In the genomic region with DNA sequence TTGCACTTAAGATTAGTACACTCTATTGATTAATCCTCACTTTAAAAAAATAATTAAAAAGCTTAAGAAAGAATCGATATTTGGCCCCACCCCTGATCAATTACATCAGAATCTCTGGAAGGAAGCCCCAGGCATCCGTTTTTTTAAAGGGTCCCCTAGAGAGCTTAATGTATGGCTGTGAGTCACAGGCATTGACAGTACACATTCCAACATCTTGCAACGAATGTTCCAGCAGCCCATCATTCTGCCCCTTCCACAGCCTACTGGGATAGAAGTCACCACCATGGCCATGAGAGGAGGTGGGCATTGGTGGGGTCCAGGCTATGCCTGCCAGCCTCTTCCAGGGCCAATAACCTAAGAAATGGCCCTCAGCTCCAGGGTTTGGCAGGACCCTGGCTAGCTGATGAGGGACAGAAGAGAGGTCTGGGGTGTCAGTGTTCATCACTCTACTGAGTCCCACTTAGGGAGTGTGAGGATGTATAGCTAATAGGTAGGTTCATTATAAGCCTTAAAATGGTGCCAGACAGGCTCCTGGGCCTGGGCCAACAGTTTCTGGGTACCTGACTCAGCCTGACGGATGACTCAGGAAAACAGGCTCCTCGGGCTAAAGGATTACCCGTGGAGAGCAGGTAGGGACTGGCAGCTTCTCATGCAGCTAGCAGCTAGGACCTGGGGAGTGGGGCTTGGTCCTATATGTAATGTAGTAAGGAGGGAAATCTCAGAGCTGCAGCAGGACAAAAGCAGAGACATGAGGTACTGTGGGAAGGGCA, we compare ENCODE assay signal across 12 cellular contexts. TPM values are rescaled to one million over a fixed set of nuclear protein-coding genes. Genes with fewer than 3 reads are reported as not detected.
DNase-seq lines count a peak whose midpoint lies in the region; FAIRE-seq and TF ChIP-seq lines count a peak whose summit lies in the region.
"Had no signal": no experiment of that assay in that cellular context is flagged by ENCODE, and none has a peak within 500 bp of the region (broad histone marks: within the 10 kb centered on the region; RNA-seq: fewer than 3 reads in every experiment).

No MANE protein-coding gene starts in this region.

- H3K4me2 ChIP-seq in PC-9 (peak overlapping the region; percentile 40), H1 (ENCODE audit: insufficient read depth in 1 of 2, low read depth in 2 of 2, low read length in 2 of 2) (no peak overlapping the region)
- H3K4me2 ChIP-seq: KMS-11 had no signal

- intact Hi-C loops in PC-9 (cut with micrococcal nuclease; ENCODE audit: unreplicated experiment), result loop anchor here (2.0 kb wide), 1 partner anchor 27 kb away; no protein-coding TSS in a partner anchor
- intact Hi-C loops in prostate gland (cut with DNase I), result no loop called here

- WGBS in H1 (ENCODE audit: extremely low coverage in 1 of 2, insufficient coverage in 1 of 2, insufficient read length in 1 of 2, insufficient replicate concordance in 2 of 2, low coverage in 1 of 2, low lambda C conversion rate in 2 of 2, missing lambda C conversion rate in 1 of 2), 2 experiments, result 84% methylated on average over 6 of the region's 6 CpGs; no CpG with 5 or more reads in 1 of the 2 experiments
- 54% methylated on average over 6 of the region's 6 CpGs for WGBS in prostate gland

- no peak overlapping the region for H2BK12ac ChIP-seq in H1 (ENCODE audit: low read depth, low read length)

- H3K56ac ChIP-seq in H1 (replicated peaks; ENCODE audit: insufficient read length, low read depth, low read length), result no peak overlapping the region

- no peak overlapping the region for H3K23ac ChIP-seq in H1 (ENCODE audit: insufficient read length)

- H3K4me3 ChIP-seq in PC-9 (no peak overlapping the region), H1 (ENCODE audit: extremely low read depth in 1 of 4, insufficient read depth in 2 of 4, low read depth in 3 of 4, low read length in 4 of 4) (no peak overlapping the region), prostate gland (no peak overlapping the region)

- H3K79me2 ChIP-seq in PC-9 (ENCODE audit: low read depth), result no peaks in the 10 kb centered on the region
- H3K79me2 ChIP-seq in H1 (ENCODE audit: control insufficient read depth in 1 of 2, insufficient read depth in 2 of 2, low read length in 2 of 2), result no peaks in the 10 kb centered on the region

- no peaks in the 10 kb centered on the region for H4K20me1 ChIP-seq in PC-9 (ENCODE audit: insufficient read depth)
- H4K20me1 ChIP-seq in H1 (replicated peaks in 1 of 2; ENCODE audit: control insufficient read depth in 1 of 2, insufficient read depth in 2 of 2, low read length in 2 of 2), result no peaks in the 10 kb centered on the region

- no peaks in the 10 kb centered on the region for H3F3A ChIP-seq in PC-9 (ENCODE audit: insufficient read depth, low read depth)

- 0 out of 2 replicates have a peak overlapping the region, but pooled peaks have one; percentile 53 for H2BK15ac ChIP-seq in H1 (ENCODE audit: low read length)

- no peaks in the 10 kb centered on the region for H3K79me1 ChIP-seq in H1 (ENCODE audit: low read depth, low read length)

- TF ChIP-seq RAD21 in H1 (IDR thresholded peaks at IDR 0.05 in 1 of 2, conservative IDR thresholded peaks at IDR 0.05 in 1 of 2; ENCODE audit: low read depth in 2 of 2, low read length in 2 of 2), result no peak

- CTCF ChIA-PET in PC-9 (lab: Charles Lee) (interaction anchor here (0.5 kb wide), 1 partner anchor 104 kb away, joined by 4 read pairs; no protein-coding TSS in a partner anchor), H1 (lab: Charles Lee; ENCODE audit: partially characterized antibody) (interaction anchor here (0.7 to 2.1 kb wide), 14 partner anchors 9 to 174 kb away, joined by 3 to 8 read pairs (median 4); no protein-coding TSS in a partner anchor)

- H3K4me1 ChIP-seq in PC-9 (replicated peaks; ENCODE audit: insufficient read depth), result peaks cover 16% of the 10 kb centered on the region
- H3K4me1 ChIP-seq in H1 (replicated peaks in 1 of 4; ENCODE audit: control insufficient read depth in 3 of 4, insufficient read depth in 4 of 4, low read length in 3 of 4), result no peaks in the 10 kb centered on the region
- no peaks in the 10 kb centered on the region for H3K4me1 ChIP-seq in prostate gland (replicated peaks)

- peaks cover 7% of the 10 kb centered on the region; the same call in 1 of the 2 replicates for H3K9me3 ChIP-seq in PC-9 (ENCODE audit: insufficient read depth, low read depth)
- H3K9me3 ChIP-seq in H1 (ENCODE audit: insufficient read depth in 2 of 2, low read depth in 1 of 2, low read length in 1 of 2), result peaks cover 0 to 9% of the 10 kb centered on the region in 2 experiments; a peak in 1 of 4 replicates
- no peaks in the 10 kb centered on the region for H3K9me3 ChIP-seq in prostate gland

- H2AFZ ChIP-seq in PC-9 (no peak overlapping the region), H1 (ENCODE audit: low read length) (no peak overlapping the region)

- H3K18ac ChIP-seq in H1 (ENCODE audit: extremely low read depth, low read length), result no peak overlapping the region

- no peak overlapping the region for H4K5ac ChIP-seq in H1 (ENCODE audit: insufficient read length, low read depth, low read length)

- H3K27ac ChIP-seq in PC-9, result peak overlapping the region; percentile 53
- H3K27ac ChIP-seq in H1 (ENCODE audit: low read depth, low read length), result no peak overlapping the region
- no peak overlapping the region for H3K27ac ChIP-seq in prostate gland
- H3K27ac ChIP-seq: KMS-11 had no signal

- no peak for TF ChIP-seq CTCF in PC-9 (conservative IDR thresholded peaks at IDR 0.05)
- TF ChIP-seq CTCF in H1 (IDR thresholded peaks at IDR 0.05; ENCODE audit: control extremely low read depth in 1 of 3, insufficient read depth in 1 of 3, low read depth in 1 of 3, low read length in 3 of 3), result no peak
- no peak for TF ChIP-seq CTCF in prostate gland (IDR thresholded peaks at IDR 0.05)

- H2BK20ac ChIP-seq in H1 (ENCODE audit: low read length), result no peak overlapping the region

- POLR2A ChIA-PET in PC-9 (lab: Charles Lee; ENCODE audit: unreplicated experiment), result interaction anchor here (0.6 kb wide), 1 partner anchor 824 kb away, joined by 3 read pairs; no protein-coding TSS in a partner anchor
- POLR2A ChIA-PET in H1 (lab: Charles Lee; ENCODE audit: partially characterized antibody), result interaction anchor here (0.5 to 1.6 kb wide), 6 partner anchors 9 to 304 kb away, joined by 3 to 4 read pairs (median 3); a partner anchor contains a TSS

- no peak for TF ChIP-seq EP300 in H1 (IDR thresholded peaks at IDR 0.05; ENCODE audit: borderline replicate concordance in 1 of 2, low read depth in 2 of 2, low read length in 2 of 2)

- H3K36me3 ChIP-seq in PC-9 (ENCODE audit: low read depth), result no peaks in the 10 kb centered on the region
- H3K36me3 ChIP-seq in H1 (ENCODE audit: control insufficient read depth in 2 of 4, insufficient read depth in 4 of 4, low read length in 3 of 4), result no peaks in the 10 kb centered on the region
- H3K36me3 ChIP-seq in prostate gland, result no peaks in the 10 kb centered on the region

- peak; percentile 69 for DNase-seq in HK-2 (ENCODE audit: unreplicated experiment)
- peak; percentile 83 for DNase-seq in PC-9
- DNase-seq in H1 (ENCODE audit: low read depth in 1 of 2, low spot score in 2 of 2), result no peak
- peak; percentile 21 for DNase-seq in prostate gland (ENCODE audit: low spot score)
- DNase-seq in GM12892 (ENCODE audit: insufficient read length), result no peak
- no peak for DNase-seq in NCI-H2196 treated with DMSO at 0.1 percent for 48 hours (lab: John Stamatoyannopoulos, UW; ENCODE audit: unreplicated experiment)
- DNase-seq in mesenteric fat pad (ENCODE audit: low spot score), result no peak
- no peak for DNase-seq in NCI-H1930 (lab: John Stamatoyannopoulos, UW)
- DNase-seq: CD8-positive, alpha-beta T cell; NCI-H2029 had no signal

- no peak overlapping the region for H2AK5ac ChIP-seq in H1 (ENCODE audit: low read depth, low read length)

- no peaks in the 10 kb centered on the region for H3K9me2 ChIP-seq in PC-9 (ENCODE audit: insufficient read depth)

- no peak overlapping the region for H3K4ac ChIP-seq in H1 (replicated peaks; ENCODE audit: insufficient read length, low read depth, low read length)

- no peak overlapping the region for H3K14ac ChIP-seq in H1 (ENCODE audit: insufficient read length)

- H2BK5ac ChIP-seq in H1 (ENCODE audit: low read depth, low read length), result no peak overlapping the region

- H4K91ac ChIP-seq in H1 (replicated peaks; ENCODE audit: insufficient read length, low read length), result no peak overlapping the region

- H4K8ac ChIP-seq in H1 (ENCODE audit: extremely low read depth, insufficient read depth, low read length), result peak overlapping the region; percentile 28; the same call in 1 of the 2 replicates

- H3K23me2 ChIP-seq in H1 (ENCODE audit: low read depth, low read length), result no peaks in the 10 kb centered on the region

- no peak overlapping the region for H2BK120ac ChIP-seq in H1 (replicated peaks; ENCODE audit: low read depth, low read length)

- no peak overlapping the region for H3K9ac ChIP-seq in H1 (replicated peaks in 1 of 4; ENCODE audit: extremely low read depth in 1 of 4, low read depth in 3 of 4, low read length in 3 of 4)
- H3K9ac ChIP-seq: KMS-11 had no signal

- FAIRE-seq in H1 (lab: Jason Lieb, UNC) (no peak), GM12892 (lab: Jason Lieb, UNC) (no peak)
- FAIRE-seq: colon had no signal

- no TSS peak for BruUV-seq in PC-9 (replicated peaks; lab: Mats Ljungman, UMichigan)

- no peaks in the 10 kb centered on the region for H3K27me3 ChIP-seq in PC-9 (ENCODE audit: insufficient read depth, low read depth)
- H3K27me3 ChIP-seq in H1 (replicated peaks in 1 of 4; ENCODE audit: control insufficient read depth in 3 of 4, extremely low read depth in 1 of 4, insufficient read depth in 3 of 4, low read length in 3 of 4), result no peaks in the 10 kb centered on the region
- H3K27me3 ChIP-seq in prostate gland (replicated peaks; ENCODE audit: insufficient read depth), result no peaks in the 10 kb centered on the region

- TF ChIP-seq POLR2A in H1 (IDR thresholded peaks at IDR 0.05; ENCODE audit: control extremely low read depth in 1 of 2, low read depth in 2 of 2, low read length in 2 of 2) (no peak), prostate gland (IDR thresholded peaks at IDR 0.05) (no peak), GM12892 (IDR thresholded peaks at IDR 0.05; ENCODE audit: low read depth, low read length) (no peak)

TF ChIP-seq in H1, 55 proteins besides CTCF, POLR2A, EP300 and RAD21:
- TF ChIP-seq POU5F1 (IDR thresholded peaks at IDR 0.05; ENCODE audit: low read depth, low read length), result no peak

RNA-seq across cellular contexts. Expression of a gene that starts 40.4 kb away (rescaled TPM):
- 17.8 and 28.7 TPM in 2 replicates for total RNA-seq in PC-9 (2021)
- 0.61 and 0.74 TPM in 2 replicates for total RNA-seq in H1 (2021; fragmentation: NEBNext Ultra II Directional; extraction: Animal tissue kit (Norgen Biotek cat#: 25700))
- polyA plus RNA-seq in H1 (2011; rRNA removed), result 0.74 and 2.3 TPM in 2 replicates
- 1.1 TPM for polyA plus RNA-seq in H1 (2011; cell fraction: cytosol; rRNA removed)
- polyA plus RNA-seq in H1 (2011; cell fraction: nucleus; rRNA removed), result 2.0 TPM
- polyA plus RNA-seq in H1 (2012, experiment 1 of 2), result 0.32 to 1.9 TPM (median 0.65 TPM) in 4 replicates
- polyA plus RNA-seq in H1 (2012, experiment 2 of 2), result 1.4 TPM
- polyA plus RNA-seq in H1 (2013, experiment 1 of 2), result 0.49 TPM
- polyA plus RNA-seq in H1 (2013, experiment 2 of 2), result 0.53 TPM
- 1.1 and 1.3 TPM in 2 replicates for polyA minus RNA-seq in H1 (2011; rRNA and poly(A)+ RNA removed)
- not detected for polyA minus RNA-seq in H1 (2011; cell fraction: cytosol; rRNA and poly(A)+ RNA removed)
- polyA minus RNA-seq in H1 (2011; cell fraction: nucleus; rRNA and poly(A)+ RNA removed), result 1.4 TPM
- 10 to 100 TPM in 1 of 2 donors, 1 to 10 TPM in 1; 2.5 to 10.7 TPM for total RNA-seq in prostate gland
- 0.23 TPM for polyA plus RNA-seq in GM12892 (2012; ENCODE audit: missing spikeins)
- total RNA-seq in mesenteric fat pad, result 4.0 TPM

Comparison
In these comparisons a context has a peak if more than half of its experiments do, and no peak if none do; other contexts are left out.
1. DNase-seq: peak in HK-2 (single experiment), PC-9 (2 of 2) and prostate gland (single experiment); none in H1 (0 of 2), GM12892 (single experiment), NCI-H2196 treated with DMSO at 0.1 percent for 48 hours (single experiment), mesenteric fat pad (single experiment) and NCI-H1930 (0 of 2).